In the genomic region with DNA sequence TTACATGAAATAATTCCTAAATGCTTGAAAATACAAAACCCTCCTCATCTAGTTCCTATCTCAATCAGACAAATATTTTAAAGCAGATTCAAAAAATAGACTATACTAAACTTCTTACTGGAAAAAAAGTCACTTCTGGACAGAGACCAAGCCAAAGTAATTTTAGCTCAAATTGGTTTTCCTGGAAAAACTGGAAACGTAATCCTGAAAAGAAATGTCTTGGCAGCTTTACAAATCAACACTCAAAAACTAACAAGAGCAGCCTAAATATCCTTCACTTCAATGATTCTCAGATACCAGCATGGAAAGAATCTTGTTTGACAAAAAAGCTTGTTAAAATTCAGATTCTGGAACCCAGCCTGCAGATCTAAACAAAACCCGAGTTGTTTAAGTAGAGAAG, we compare ENCODE assay signal across 15 cellular contexts. TPM values are rescaled to one million over a fixed set of nuclear protein-coding genes. Genes with fewer than 3 reads are reported as not detected.
DNase-seq lines count a peak whose midpoint lies in the region; ATAC-seq and TF ChIP-seq lines count a peak whose summit lies in the region.
"Had no signal": no experiment of that assay in that cellular context is flagged by ENCODE, and none has a peak within 500 bp of the region (broad histone marks: within the 10 kb centered on the region; RNA-seq: fewer than 3 reads in every experiment).

No MANE protein-coding gene starts in this region.

- TF ChIP-seq POLR2A in IMR-90 (IDR thresholded peaks at IDR 0.05; ENCODE audit: low read depth, low read length), result no peak

- no peaks in the 10 kb centered on the region for H3K9me3 Mint-ChIP-seq in activated CD8-positive, alpha-beta T cell treated with anti-CD3 and anti-CD28 coated beads, Interleukin-2, amount 10 ng/mL, durations not matched to agents 7 days and 5 days (ENCODE audit: insufficient read depth)
- H3K9me3 Mint-ChIP-seq: type B pancreatic cell had no signal

- H4K5ac ChIP-seq in IMR-90 (ENCODE audit: low read depth, low read length), result no peak overlapping the region

- TF ChIP-seq CTCF in AG04450 (IDR thresholded peaks at IDR 0.05; ENCODE audit: low read depth, low read length) (no peak), IMR-90 (conservative IDR thresholded peaks at IDR 0.05; ENCODE audit: low read depth, low read length) (no peak), astrocyte of the spinal cord (IDR thresholded peaks at IDR 0.05; ENCODE audit: low read depth, low read length) (no peak)

- H3K14ac ChIP-seq in IMR-90 (replicated peaks; ENCODE audit: low read depth, low read length), result no peak overlapping the region; the same call in 1 of the 2 replicates

- H3K9me1 ChIP-seq in IMR-90 (ENCODE audit: insufficient read depth, low read length), result peaks cover 3% of the 10 kb centered on the region; the same call in 1 of the 2 replicates

- H4K8ac ChIP-seq in IMR-90 (ENCODE audit: low read depth in 2 of 2, low read length in 2 of 2), result no peak overlapping the region

- DNase-seq in AG04450 (ENCODE audit: low read depth, low spot score) (peak; percentile 16), IMR-90 (peak; percentile 64), astrocyte of the spinal cord (ENCODE audit: low read depth, low spot score) (peak; percentile 80), left kidney (ENCODE audit: low read depth, low spot score) (peak; percentile 20), HUDEP-2 (lab: John Stamatoyannopoulos, UW; ENCODE audit: unreplicated experiment in 76 of 76) (no peak)
- no peak for DNase-seq in activated CD8-positive, alpha-beta T cell treated with anti-CD3 and anti-CD28 coated beads, Interleukin-2, amount 10 ng/mL, durations not matched to agents 7 days and 5 days
- DNase-seq: activated gamma-delta T cell treated with Interleukin-2 at 50 U/mL for 16 hours, C1 segment of cervical spinal cord, cerebellar nuclear complex, NCI-H1436, ovary had no signal

- H3K27ac ChIP-seq in AG04450 (ENCODE audit: low read depth, low read length) (no peak overlapping the region), IMR-90 (ENCODE audit: insufficient read depth, low read length) (no peak overlapping the region)
- H3K27ac ChIP-seq: ovary, SJSA1 had no signal

- H3K4me2 ChIP-seq in IMR-90 (ENCODE audit: low read depth, low read length), result no peak overlapping the region

- H2BK20ac ChIP-seq in IMR-90 (ENCODE audit: low read depth, low read length), result no peak overlapping the region

- no peaks in the 10 kb centered on the region for H3K36me3 ChIP-seq in IMR-90 (ENCODE audit: control insufficient read depth, insufficient read depth, low read length)
- H3K36me3 ChIP-seq: ovary, SJSA1 had no signal

- no peak overlapping the region for H2BK15ac ChIP-seq in IMR-90 (ENCODE audit: low read depth, low read length)

- H3K4me1 Mint-ChIP-seq in activated CD8-positive, alpha-beta T cell treated with anti-CD3 and anti-CD28 coated beads, Interleukin-2, amount 10 ng/mL, durations not matched to agents 7 days and 5 days (ENCODE audit: low read depth), result peaks cover 40% of the 10 kb centered on the region

- H3K27me3 ChIP-seq in AG04450 (ENCODE audit: control insufficient read depth, insufficient read depth, low read length) (no peaks in the 10 kb centered on the region), IMR-90 (ENCODE audit: control insufficient read depth, insufficient read depth, low read length) (no peaks in the 10 kb centered on the region)
- H3K27me3 ChIP-seq: ovary had no signal

- peaks cover 13% of the 10 kb centered on the region for H3K4me1 ChIP-seq in IMR-90 (ENCODE audit: control insufficient read depth, insufficient read depth, low read length)
- H3K4me1 ChIP-seq: SJSA1 had no signal

- no peak overlapping the region for H3K27ac Mint-ChIP-seq in activated CD8-positive, alpha-beta T cell treated with anti-CD3 and anti-CD28 coated beads, Interleukin-2, amount 10 ng/mL, durations not matched to agents 7 days and 5 days
- H3K27ac Mint-ChIP-seq: type B pancreatic cell had no signal

- H4K91ac ChIP-seq in IMR-90 (ENCODE audit: insufficient read depth, low read depth, low read length), result no peak overlapping the region

- no peak overlapping the region for H2AFZ ChIP-seq in IMR-90 (replicated peaks; ENCODE audit: low read length, poor library complexity)

- H3K79me1 ChIP-seq in IMR-90 (ENCODE audit: low read depth in 1 of 2, low read length in 2 of 2), result no peaks in the 10 kb centered on the region

- no peak overlapping the region for H3K4ac ChIP-seq in IMR-90 (ENCODE audit: low read depth, low read length)

- no peak overlapping the region for H3K23ac ChIP-seq in IMR-90 (ENCODE audit: low read depth, low read length)

- H3K4me3 ChIP-seq in AG04450 (ENCODE audit: low read depth, low read length), result no peak overlapping the region
- H3K4me3 ChIP-seq in IMR-90 (ENCODE audit: insufficient read depth, low read depth, low read length), result no peak overlapping the region
- no peak overlapping the region for H3K4me3 ChIP-seq in astrocyte of the spinal cord (ENCODE audit: low read depth, low read length)
- H3K4me3 ChIP-seq: ovary, SJSA1 had no signal

- H3K27me3 Mint-ChIP-seq in activated CD8-positive, alpha-beta T cell treated with anti-CD3 and anti-CD28 coated beads, Interleukin-2, amount 10 ng/mL, durations not matched to agents 7 days and 5 days (ENCODE audit: low read depth), result peaks cover 6% of the 10 kb centered on the region

- ATAC-seq in IMR-90 (ENCODE audit: low read depth) (peak; percentile 13), esophagus mucosa (no peak), HG02763 (IDR thresholded peaks at IDR 0.05; ENCODE audit: unreplicated experiment) (no peak)
- ATAC-seq in activated CD8-positive, alpha-beta T cell treated with anti-CD3 and anti-CD28 coated beads, Interleukin-2, amount 10 ng/mL, durations not matched to agents 7 days and 5 days, result no peak

- no peak overlapping the region for H2AK9ac ChIP-seq in IMR-90 (replicated peaks; ENCODE audit: low read depth, low read length, poor library complexity)

- TF ChIP-seq RAD21 in IMR-90 (IDR thresholded peaks at IDR 0.05; ENCODE audit: low read length), result no peak

- no peak overlapping the region for H3K9ac ChIP-seq in IMR-90 (ENCODE audit: low read depth, low read length)

- no peak overlapping the region for H2AK5ac ChIP-seq in IMR-90 (ENCODE audit: low read depth, low read length)

- H3K4me3 Mint-ChIP-seq in activated CD8-positive, alpha-beta T cell treated with anti-CD3 and anti-CD28 coated beads, Interleukin-2, amount 10 ng/mL, durations not matched to agents 7 days and 5 days, result no peak overlapping the region
- H3K4me3 Mint-ChIP-seq: type B pancreatic cell had no signal

- intact Hi-C loops in IMR-90 (cut with micrococcal nuclease), result no loop called here

- in situ Hi-C loops in IMR-90 (cut with MboI; ENCODE audit: low sequenced_read_pairs) (no loop called here), astrocyte of the spinal cord (cut with HindIII; ENCODE audit: low sequenced_read_pairs) (no loop called here)

- POLR2A ChIA-PET in AG04450 (lab: Yijun Ruan, JAX), result no interaction called here
- POLR2A ChIA-PET in IMR-90 (lab: Charles Lee; ENCODE audit: unreplicated experiment), result no interaction called here
- POLR2A ChIA-PET in activated CD8-positive, alpha-beta T cell treated with anti-CD3 and anti-CD28 coated beads, Interleukin-2, amount 10 ng/mL, durations not matched to agents 7 days and 5 days (lab: Charles Lee), result no interaction called here

- 0% methylated on average over 1 of the region's 2 CpGs; no CpG with 5 or more reads in 1 of the 2 experiments for WGBS in IMR-90 (ENCODE audit: extremely low coverage in 2 of 2, insufficient read length in 1 of 2), 2 experiments

- BruUV-seq in IMR-90 (replicated peaks; lab: Mats Ljungman, UMichigan), result no TSS peak

- no peak overlapping the region for H2BK120ac ChIP-seq in IMR-90 (ENCODE audit: low read depth, low read length)

- H3K9me3 ChIP-seq in AG04450 (ENCODE audit: control insufficient read depth, insufficient read depth, low read length) (no peaks in the 10 kb centered on the region), IMR-90 (ENCODE audit: control insufficient read depth, insufficient read depth, low read length) (no peaks in the 10 kb centered on the region)
- H3K9me3 ChIP-seq: ovary, SJSA1 had no signal

- CTCF ChIA-PET in AG04450 (lab: Charles Lee), result interaction anchor here (0.9 to 7.8 kb wide), 4 partner anchors 65 to 339 kb away, joined by 3 to 31 read pairs (median 4); no protein-coding TSS in a partner anchor
- CTCF ChIA-PET in IMR-90 (lab: Yijun Ruan, JAX), result interaction anchor here (0.9 to 1.1 kb wide), 2 partner anchors 14 kb away, joined by 3 read pairs; no protein-coding TSS in a partner anchor
- CTCF ChIA-PET in activated CD8-positive, alpha-beta T cell treated with anti-CD3 and anti-CD28 coated beads, Interleukin-2, amount 10 ng/mL, durations not matched to agents 7 days and 5 days (lab: Charles Lee), result interaction anchor here (0.7 to 3.5 kb wide), 6 partner anchors 9 to 340 kb away, joined by 3 to 16 read pairs (median 4); partner anchors contain the start of gene GPR88

- H3K18ac ChIP-seq in IMR-90 (ENCODE audit: low read depth, low read length), result no peak overlapping the region

- no peak overlapping the region for H2BK5ac ChIP-seq in IMR-90 (ENCODE audit: low read depth, low read length, poor library complexity, severe bottlenecking)

- no peak overlapping the region for H3K56ac ChIP-seq in IMR-90 (ENCODE audit: extremely low read depth, insufficient read depth, low read length)

- no peaks in the 10 kb centered on the region for H4K20me1 ChIP-seq in IMR-90 (ENCODE audit: insufficient read depth, low read length)

- H3K36me3 Mint-ChIP-seq in activated CD8-positive, alpha-beta T cell treated with anti-CD3 and anti-CD28 coated beads, Interleukin-2, amount 10 ng/mL, durations not matched to agents 7 days and 5 days (ENCODE audit: low read depth), result no peaks in the 10 kb centered on the region
- H3K36me3 Mint-ChIP-seq: type B pancreatic cell had no signal

- dilution Hi-C loops in IMR-90 (cut with HindIII; ENCODE audit: low sequenced_read_pairs, unreplicated experiment), result no loop called here

TF ChIP-seq in IMR-90, 13 proteins besides CTCF, POLR2A, EP300 and RAD21 (continues in another document):
- no peak for TF ChIP-seq RCOR1 (IDR thresholded peaks at IDR 0.05; ENCODE audit: insufficient replicate concordance, low read length)
- TF ChIP-seq CHD1 (IDR thresholded peaks at IDR 0.05; ENCODE audit: low read depth, low read length), result no peak

RNA-seq across cellular contexts. Expression of gene GPR88, which starts 9.1 kb away (rescaled TPM):
- not detected in 2 replicates for polyA plus RNA-seq in AG04450 (2011; rRNA removed)
- not detected in 2 replicates for polyA minus RNA-seq in AG04450 (2011; rRNA and poly(A)+ RNA removed)
- not detected in 2 replicates for total RNA-seq in IMR-90 (2012; rRNA removed)
- polyA plus RNA-seq in IMR-90 (2012; rRNA removed), result 0.03 TPM in 2 replicates
- polyA plus RNA-seq in IMR-90 (2012; cell fraction: cytosol; rRNA removed), result 0.01 and 0.05 TPM in 2 replicates
- polyA plus RNA-seq in IMR-90 (2012; cell fraction: nucleus; rRNA removed; ENCODE audit: low replicate concordance), result 0.02 TPM in 1 of 2 replicates, not detected in the other
- total RNA-seq in esophagus mucosa, result not detected
- total RNA-seq in activated CD8-positive, alpha-beta T cell treated with anti-CD3 and anti-CD28 coated beads, Interleukin-2, amount 10 ng/mL, durations not matched to agents 7 days and 5 days, result not detected
- total RNA-seq: SJSA1 had no signal

Comparison
In these comparisons a context has a peak if more than half of its experiments do, and no peak if none do; other contexts are left out.
1. DNase-seq: peak in AG04450 (single experiment), IMR-90 (single experiment), astrocyte of the spinal cord (single experiment) and left kidney (single experiment); none in activated CD8-positive, alpha-beta T cell treated with anti-CD3 and anti-CD28 coated beads, Interleukin-2, amount 10 ng/mL, durations not matched to agents 7 days and 5 days (single experiment) and HUDEP-2 (0 of 76).